Comparison of ENCODE assay signal across 10 cellular contexts in the genomic region with DNA sequence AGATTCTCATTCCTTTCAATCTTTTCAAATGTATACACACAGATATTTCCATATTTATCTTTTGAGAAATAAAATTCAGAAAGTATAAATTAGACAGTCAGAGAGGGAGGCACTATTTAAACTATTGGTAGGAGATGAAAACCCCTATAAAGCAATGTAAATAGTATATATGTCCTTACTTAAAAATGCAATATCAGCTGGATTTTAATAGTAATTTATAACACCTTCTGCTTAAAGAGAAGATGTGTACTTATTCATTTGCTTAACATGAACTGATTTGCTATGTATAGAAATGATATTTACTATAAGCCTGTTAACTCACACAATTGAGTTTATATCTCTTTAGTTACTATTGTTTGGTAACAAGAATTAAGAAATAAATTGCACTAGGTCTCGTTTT.
"Had no signal": no experiment of that assay in that cellular context is flagged by ENCODE, and none has a peak within 500 bp of the region (broad histone marks: within the 10 kb centered on the region; RNA-seq: fewer than 3 reads in every experiment).

No MANE protein-coding gene starts in this region.

- H2AFZ ChIP-seq: GM23338 had no signal

- H3K4me2 ChIP-seq: GM23338, KMS-11 had no signal

- FAIRE-seq: H1, H54, HTR-8/SVneo had no signal

- ATAC-seq: GM23338, HCT116 had no signal

- H3K9ac ChIP-seq: KMS-11 had no signal

- DNase-seq: H9, HFFc6, Karpas-422, KBM-7 had no signal

- H3K4me3 ChIP-seq: GM23338 had no signal

- H3K27ac ChIP-seq: KMS-11 had no signal
